ENCODE assay signal across 7 cellular contexts in genomic region chr11:58513747-58514367, GRCh38. TPM values are rescaled to one million over a fixed set of nuclear protein-coding genes. Genes with fewer than 3 reads are reported as not detected.
DNase-seq lines count a peak whose midpoint lies in the region; ATAC-seq and TF ChIP-seq lines count a peak whose summit lies in the region.

No MANE protein-coding gene starts in this region.

- no peak overlapping the region for H3K27ac ChIP-seq in DND-41 (ENCODE audit: low read length)
- H3K27ac ChIP-seq in VCaP: no peak overlapping the region

- H3K9me3 ChIP-seq in DND-41 (ENCODE audit: insufficient read depth, low read length, severe bottlenecking) (no peaks in the 10 kb centered on the region), Loucy (ENCODE audit: insufficient read depth, low read depth, low read length) (no peaks in the 10 kb centered on the region)

- H3K4me2 ChIP-seq in DND-41 (ENCODE audit: insufficient read depth, low read length): no peak overlapping the region
- H3K4me2 ChIP-seq in Loucy (ENCODE audit: low read depth, low read length, poor library complexity, severe bottlenecking): no peak overlapping the region

- ATAC-seq in DND-41 (ENCODE audit: insufficient read depth, low read depth): peak; percentile 72; the same call in 2 of the 3 replicates
- peak; percentile 73 for ATAC-seq in GM19351 (IDR thresholded peaks at IDR 0.05; ENCODE audit: unreplicated experiment)

- no peaks in the 10 kb centered on the region for H3F3A ChIP-seq in Loucy (ENCODE audit: low read depth)

- peak; percentile 68 for TF ChIP-seq CTCF in DND-41 (IDR thresholded peaks at IDR 0.05; ENCODE audit: borderline replicate concordance, extremely low read depth, low read length, poor library complexity, severe bottlenecking)
- peak; percentile 86 for TF ChIP-seq CTCF in Loucy (conservative IDR thresholded peaks at IDR 0.05; ENCODE audit: low read length)
- TF ChIP-seq CTCF in VCaP (conservative IDR thresholded peaks at IDR 0.05): peak; percentile 74

- DNase-seq in DND-41: peak; percentile 12
- peak in 40 of 42 donors; percentile 21 to 79 (median 54) for DNase-seq in head of caudate nucleus
- peak; percentile 56 for DNase-seq in renal cortical epithelial cell (ENCODE audit: low read depth)
- DNase-seq in NK-92 (lab: John Stamatoyannopoulos, UW; ENCODE audit: unreplicated experiment): no peak

- H3K36me3 ChIP-seq in DND-41 (ENCODE audit: insufficient read depth, low read length): no peaks in the 10 kb centered on the region
- H3K36me3 ChIP-seq in Loucy (ENCODE audit: insufficient read depth, low read length): no peaks in the 10 kb centered on the region

- H3K9me2 ChIP-seq in Loucy (replicated peaks; ENCODE audit: low read depth, low read length): no peaks in the 10 kb centered on the region

- H3K4me3 ChIP-seq in DND-41 (ENCODE audit: low read depth in 1 of 2, low read length in 2 of 2) (no peak overlapping the region), Loucy (ENCODE audit: low read length, poor library complexity, severe bottlenecking) (no peak overlapping the region)

- intact Hi-C loops in head of caudate nucleus (cut with DNase I): no loop called here

- H3K79me2 ChIP-seq in DND-41 (ENCODE audit: insufficient read depth, low read length): no peaks in the 10 kb centered on the region
- H3K79me2 ChIP-seq in Loucy (ENCODE audit: insufficient read depth, low read length): no peaks in the 10 kb centered on the region

- H3K27me3 ChIP-seq in DND-41 (ENCODE audit: insufficient read depth, low read length, poor library complexity): peaks cover 2% of the 10 kb centered on the region
- H3K27me3 ChIP-seq in Loucy (ENCODE audit: insufficient read depth, low read length, poor library complexity, severe bottlenecking): no peaks in the 10 kb centered on the region

- H3K4me1 ChIP-seq in DND-41 (ENCODE audit: insufficient read depth, low read length) (no peaks in the 10 kb centered on the region), Loucy (ENCODE audit: insufficient read depth, low read length, poor library complexity, severe bottlenecking) (peaks cover 10% of the 10 kb centered on the region)

- no peak overlapping the region for H2AFZ ChIP-seq in DND-41 (ENCODE audit: low read depth, low read length)
- no peak overlapping the region for H2AFZ ChIP-seq in Loucy (ENCODE audit: low read length)

- H4K20me1 ChIP-seq in DND-41 (ENCODE audit: insufficient read depth, low read length): no peaks in the 10 kb centered on the region
- no peaks in the 10 kb centered on the region for H4K20me1 ChIP-seq in Loucy (ENCODE audit: insufficient read depth, low read length, poor library complexity, severe bottlenecking)

- no peak overlapping the region for H3K9ac ChIP-seq in DND-41 (ENCODE audit: low read depth, low read length)
- no peak overlapping the region for H3K9ac ChIP-seq in Loucy (ENCODE audit: low read depth, low read length, poor library complexity, severe bottlenecking)

RNA-seq across cellular contexts. Expression of gene OR5B21, which starts 6.0 kb away (rescaled TPM):
- not detected in 2 replicates for total RNA-seq in renal cortical epithelial cell
